21 cellular contexts compared by ENCODE assay signal in genomic region chr12:40292788-40293429, GRCh38.
"Had no signal": no experiment of that assay in that cellular context is flagged by ENCODE, and none has a peak within 500 bp of the region (broad histone marks: within the 10 kb centered on the region; RNA-seq: fewer than 3 reads in every experiment).

No MANE protein-coding gene starts in this region.

- H3K27ac ChIP-seq: HL-60, KMS-11, RWPE1, SJCRH30 had no signal

- H3K4me3 ChIP-seq: SJCRH30 had no signal

- H3K4me1 ChIP-seq: SJCRH30 had no signal

- ATAC-seq: Panc1 had no signal

- DNase-seq: Kasumi-1, MM.1S, NCI-H1092 treated with DMSO at 0.1 percent for 48 hours, NCI-H1436, NCI-H187, NCI-H2029, NCI-H2081 treated with DMSO at 0.1 percent for 48 hours, NCI-H2171, NCI-H226, NCI-H446, NCI-H510A, NCI-H524 treated with DMSO at 0.1 percent for 48 hours, NCI-H69, NCI-H774, SHP77 treated with DMSO at 0.1 percent for 48 hours, SJCRH30 had no signal

- H3K9me3 ChIP-seq: SJCRH30 had no signal

- FAIRE-seq: HTR-8/SVneo had no signal

- H3K36me3 ChIP-seq: SJCRH30 had no signal

- H3K9ac ChIP-seq: KMS-11 had no signal
